Comparison of ENCODE assay signal across 1 cellular context in the genomic region with DNA sequence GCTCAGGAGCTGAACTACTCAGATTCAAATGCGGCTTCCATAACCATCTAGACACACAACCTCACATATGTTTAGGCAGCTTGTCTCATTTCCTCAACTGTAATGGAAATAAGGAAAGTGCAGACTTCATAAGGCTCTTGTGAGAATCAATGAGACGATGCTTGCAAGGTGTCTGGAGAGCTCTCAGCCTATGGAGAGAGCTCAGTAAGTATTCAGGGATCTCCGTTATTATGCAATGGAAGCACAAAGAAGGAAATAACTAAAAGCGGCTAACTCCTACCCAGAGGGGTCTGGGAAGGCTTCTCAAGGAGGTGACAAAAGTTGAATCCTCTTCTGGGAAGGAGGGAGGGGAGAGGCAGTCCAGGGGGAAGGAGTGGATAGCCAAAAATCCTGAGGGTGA.
TF ChIP-seq lines count a peak whose summit lies in the region.

No MANE protein-coding gene starts in this region.

TF ChIP-seq in IMR-90, 13 proteins besides CTCF, POLR2A, EP300 and RAD21:
- TF ChIP-seq RCOR1 (IDR thresholded peaks at IDR 0.05; ENCODE audit: insufficient replicate concordance, low read length), result no peak
- TF ChIP-seq NFE2L2 (IDR thresholded peaks at IDR 0.05; ENCODE audit: low read depth, low read length), result no peak
- TF ChIP-seq FOS (IDR thresholded peaks at IDR 0.05; ENCODE audit: low read depth, low read length), result no peak
- TF ChIP-seq RFX5 (IDR thresholded peaks at IDR 0.05; ENCODE audit: low read depth, low read length), result no peak
- no peak for TF ChIP-seq SMC3 (IDR thresholded peaks at IDR 0.05; ENCODE audit: low read depth, low read length)
- no peak for TF ChIP-seq CHD1 (IDR thresholded peaks at IDR 0.05; ENCODE audit: low read depth, low read length)
- TF ChIP-seq MAFK (IDR thresholded peaks at IDR 0.05; ENCODE audit: low read depth, low read length), result no peak
- TF ChIP-seq CEBPB (IDR thresholded peaks at IDR 0.05; ENCODE audit: low read depth, low read length), result no peak
- no peak for TF ChIP-seq MAZ (IDR thresholded peaks at IDR 0.05; ENCODE audit: borderline replicate concordance, low read depth, low read length)
TF ChIP-seq in IMR-90: peak in this region for 0.
